13 cellular contexts compared by ENCODE assay signal in the genomic region with DNA sequence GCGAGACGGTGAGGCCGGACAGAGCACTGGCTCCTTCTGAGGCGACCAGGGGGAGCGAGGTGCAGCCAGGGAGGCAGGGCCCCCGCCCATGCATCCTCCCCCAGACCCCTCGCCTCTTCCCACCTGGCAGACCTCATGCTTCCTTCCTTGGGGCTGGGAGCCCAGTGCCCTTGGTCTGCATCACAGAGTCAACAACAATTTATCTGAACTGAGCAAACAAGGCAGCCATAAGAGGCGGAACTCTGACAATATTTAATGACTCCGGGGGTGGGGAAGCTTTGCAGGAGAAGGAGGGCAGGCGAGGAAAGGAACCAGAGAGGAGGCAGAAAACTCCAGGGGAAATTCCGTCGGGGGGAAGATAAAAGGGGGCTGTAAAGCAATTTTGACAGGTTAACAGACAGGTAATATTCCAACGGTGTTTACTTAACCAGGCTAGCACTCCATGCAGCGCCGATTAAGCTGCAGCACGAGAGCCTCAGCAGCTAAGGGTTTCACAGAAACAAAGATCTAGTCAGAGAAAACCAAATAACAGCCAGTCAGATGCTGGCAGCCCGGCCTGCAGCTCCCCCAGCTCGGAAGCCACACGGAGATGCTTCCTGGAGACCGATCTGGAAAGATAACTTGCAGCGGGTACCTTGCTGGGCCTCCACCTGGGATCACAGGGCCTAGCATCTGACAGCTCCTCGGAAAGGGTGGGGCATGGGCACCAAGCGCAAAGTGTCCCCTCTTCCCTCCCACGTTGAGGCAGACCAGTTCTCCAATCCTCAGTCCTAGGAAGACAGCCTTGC.
DNase-seq lines count a peak whose midpoint lies in the region; ATAC-seq and TF ChIP-seq lines count a peak whose summit lies in the region.
"Had no signal": no experiment of that assay in that cellular context is flagged by ENCODE, and none has a peak within 500 bp of the region (broad histone marks: within the 10 kb centered on the region; RNA-seq: fewer than 3 reads in every experiment).

No MANE protein-coding gene starts in this region.

- ATAC-seq in activated CD4-positive, alpha-beta T cell treated with anti-CD3 and anti-CD28 coated beads for 36 hours, result no peak
- ATAC-seq in HG03159 (IDR thresholded peaks at IDR 0.05; ENCODE audit: unreplicated experiment), result no peak

- H3K27me3 Mint-ChIP-seq in activated CD4-positive, alpha-beta T cell treated with anti-CD3 and anti-CD28 coated beads for 36 hours, result peaks cover 16% of the 10 kb centered on the region

- POLR2A ChIA-PET in activated CD4-positive, alpha-beta T cell treated with anti-CD3 and anti-CD28 coated beads for 36 hours (lab: Charles Lee), result no interaction called here

- peak in 2 of 4 donors; percentile 10 to 23 for TF ChIP-seq POLR2A in stomach (IDR thresholded peaks at IDR 0.05)

- intact Hi-C loops in stomach (cut with DNase I; ENCODE audit: low total_unique reads), result no loop called here
- intact Hi-C loops in left ventricle myocardium inferior (cut with micrococcal nuclease), result no loop called here
- intact Hi-C loops in activated CD4-positive, alpha-beta T cell treated with anti-CD3 and anti-CD28 coated beads for 36 hours (cut with DNase I, micrococcal nuclease), result no loop called here

- H3K36me3 Mint-ChIP-seq in activated CD4-positive, alpha-beta T cell treated with anti-CD3 and anti-CD28 coated beads for 36 hours (ENCODE audit: low read depth), result no peaks in the 10 kb centered on the region
- H3K36me3 Mint-ChIP-seq: activated naive CD8-positive, alpha-beta T cell treated with anti-CD3 and anti-CD28 coated beads for 36 hours; immature natural killer cell had no signal

- H3K27ac ChIP-seq in stomach, result peak overlapping the region; percentile 80 to 90 (median 83)
- no peak overlapping the region for H3K27ac ChIP-seq in left ventricle myocardium inferior (replicated peaks)
- H3K27ac ChIP-seq: sigmoid colon had no signal

- H3K4me3 ChIP-seq in stomach (peak overlapping the region in 1 of 4 donors; percentile 16), left ventricle myocardium inferior (no peak overlapping the region)
- H3K4me3 ChIP-seq: sigmoid colon had no signal

- TF ChIP-seq CTCF in stomach (IDR thresholded peaks at IDR 0.05) (no peak), left ventricle myocardium inferior (IDR thresholded peaks at IDR 0.05; ENCODE audit: borderline replicate concordance) (no peak)

- H3K9me3 ChIP-seq in stomach, result no peaks in the 10 kb centered on the region
- H3K9me3 ChIP-seq in left ventricle myocardium inferior (replicated peaks), result no peaks in the 10 kb centered on the region
- H3K9me3 ChIP-seq: sigmoid colon had no signal

- peaks cover 47 to 73% (median 60%) of the 10 kb centered on the region in 4 donors for H3K4me1 ChIP-seq in stomach
- H3K4me1 ChIP-seq in left ventricle myocardium inferior, result peaks cover 24% of the 10 kb centered on the region
- H3K4me1 ChIP-seq: sigmoid colon had no signal

- no peaks in the 10 kb centered on the region for H3K36me3 ChIP-seq in stomach
- no peaks in the 10 kb centered on the region for H3K36me3 ChIP-seq in left ventricle myocardium inferior
- H3K36me3 ChIP-seq: sigmoid colon had no signal

- no peaks in the 10 kb centered on the region for H3K4me1 Mint-ChIP-seq in activated CD4-positive, alpha-beta T cell treated with anti-CD3 and anti-CD28 coated beads for 36 hours
- H3K4me1 Mint-ChIP-seq: activated naive CD8-positive, alpha-beta T cell treated with anti-CD3 and anti-CD28 coated beads for 36 hours; immature natural killer cell had no signal

- H3K27ac Mint-ChIP-seq in activated CD4-positive, alpha-beta T cell treated with anti-CD3 and anti-CD28 coated beads for 36 hours, result no peak overlapping the region
- H3K27ac Mint-ChIP-seq: activated naive CD8-positive, alpha-beta T cell treated with anti-CD3 and anti-CD28 coated beads for 36 hours; HFFc6; immature natural killer cell had no signal

- TF ChIP-seq EP300 in stomach (IDR thresholded peaks at IDR 0.05), result no peak

- 19 to 44% (median 24%) methylated on average over 23 to 24 of the region's 24 CpGs for WGBS in stomach, 5 donors

- no peaks in the 10 kb centered on the region for H3K9me3 Mint-ChIP-seq in activated CD4-positive, alpha-beta T cell treated with anti-CD3 and anti-CD28 coated beads for 36 hours (ENCODE audit: low read depth)
- H3K9me3 Mint-ChIP-seq: activated naive CD8-positive, alpha-beta T cell treated with anti-CD3 and anti-CD28 coated beads for 36 hours; HFFc6; immature natural killer cell had no signal

- DNase-seq in HT-29 (ENCODE audit: low spot score), result peak; percentile 83
- peak; percentile 78 to 82 for DNase-seq in NCI-H526 (lab: John Stamatoyannopoulos, UW)
- peak; percentile 22 for DNase-seq in kidney glomerular epithelial cell (lab: John Stamatoyannopoulos, UW)
- DNase-seq in stomach, result peak; percentile 76
- DNase-seq in left ventricle myocardium inferior, result no peak
- DNase-seq in activated CD4-positive, alpha-beta T cell treated with anti-CD3 and anti-CD28 coated beads for 36 hours, result no peak
- DNase-seq in stimulated activated CD4-positive, alpha-beta T cell treated with anti-CD3 and anti-CD28 coated beads, Interleukin-1b, Interleukin-23, amount 100 ng/mL, for 48 hours, result no peak
- DNase-seq: activated naive CD8-positive, alpha-beta T cell treated with anti-CD3 and anti-CD28 coated beads for 36 hours; DND-41; HFFc6; immature natural killer cell; sigmoid colon had no signal

- H3K4me3 Mint-ChIP-seq in activated CD4-positive, alpha-beta T cell treated with anti-CD3 and anti-CD28 coated beads for 36 hours, result no peak overlapping the region
- H3K4me3 Mint-ChIP-seq: activated naive CD8-positive, alpha-beta T cell treated with anti-CD3 and anti-CD28 coated beads for 36 hours; HFFc6; immature natural killer cell had no signal

- peaks cover 0 to 2% (median 0%) of the 10 kb centered on the region in 3 donors for H3K27me3 ChIP-seq in stomach
- peaks cover 39% of the 10 kb centered on the region for H3K27me3 ChIP-seq in left ventricle myocardium inferior (ENCODE audit: low read depth)
- H3K27me3 ChIP-seq: sigmoid colon had no signal

- CTCF ChIA-PET in activated CD4-positive, alpha-beta T cell treated with anti-CD3 and anti-CD28 coated beads for 36 hours (lab: Charles Lee), result no interaction called here

Comparison
In these comparisons a context has a peak if more than half of its experiments do, and no peak if none do; other contexts are left out.
1. DNase-seq: peak in HT-29 (single experiment), NCI-H526 (2 of 2), kidney glomerular epithelial cell (single experiment) and stomach (single experiment); none in left ventricle myocardium inferior (single experiment), activated CD4-positive, alpha-beta T cell treated with anti-CD3 and anti-CD28 coated beads for 36 hours (single experiment) and stimulated activated CD4-positive, alpha-beta T cell treated with anti-CD3 and anti-CD28 coated beads, Interleukin-1b, Interleukin-23, amount 100 ng/mL, for 48 hours (single experiment).